Comparison of ENCODE assay signal across 8 cellular contexts in genomic region chr5:103587185-103587748, GRCh38. TPM values are rescaled to one million over a fixed set of nuclear protein-coding genes. Genes with fewer than 3 reads are reported as not detected.
DNase-seq lines count a peak whose midpoint lies in the region; ATAC-seq and TF ChIP-seq lines count a peak whose summit lies in the region.

No MANE protein-coding gene starts in this region.

- DNase-seq in BE2C (no peak), Kasumi-1 (lab: John Stamatoyannopoulos, UW) (peak; percentile 36 to 74), SHP77 (lab: John Stamatoyannopoulos, UW) (peak; percentile 64 to 80), glomerular visceral epithelial cell (ENCODE audit: extremely low spot score) (peak; percentile 39)
- no peak for DNase-seq in activated CD4-positive, alpha-beta T cell treated with anti-CD3 and anti-CD28 coated beads for 1 hour

- ATAC-seq in GM19328 (IDR thresholded peaks at IDR 0.05; ENCODE audit: unreplicated experiment) (no peak), GM18502 (IDR thresholded peaks at IDR 0.05; ENCODE audit: poor library complexity, unreplicated experiment) (no peak), HG02798 (IDR thresholded peaks at IDR 0.05; ENCODE audit: poor library complexity, unreplicated experiment) (no peak)

- no peaks in the 10 kb centered on the region for H3K36me3 ChIP-seq in BE2C

- H3K27me3 ChIP-seq in BE2C = no peaks in the 10 kb centered on the region

- peak; percentile 60 for TF ChIP-seq CTCF in BE2C (IDR thresholded peaks at IDR 0.05; ENCODE audit: low read depth, low read length)

- no peak overlapping the region for H3K4me3 ChIP-seq in BE2C (ENCODE audit: low read depth, low read length)

- H3K9me3 ChIP-seq in BE2C = no peaks in the 10 kb centered on the region

- no peaks in the 10 kb centered on the region for H3K4me1 ChIP-seq in BE2C

RNA-seq across cellular contexts. Expression of gene NUDT12, which starts 24.7 kb away (rescaled TPM):
- 6.9 TPM for polyA plus RNA-seq in BE2C (2012; ENCODE audit: insufficient read depth, insufficient read length, low read depth)

Comparison
In these comparisons a context has a peak if more than half of its experiments do, and no peak if none do; other contexts are left out.
1. DNase-seq: peak in Kasumi-1 (2 of 2), SHP77 (2 of 2) and glomerular visceral epithelial cell (single experiment); none in BE2C (single experiment) and activated CD4-positive, alpha-beta T cell treated with anti-CD3 and anti-CD28 coated beads for 1 hour (single experiment).